Comparison of ENCODE assay signal across 27 cellular contexts in genomic region chr7:158946329-158946728, GRCh38.
"Had no signal": no experiment of that assay in that cellular context is flagged by ENCODE, and none has a peak within 500 bp of the region (broad histone marks: within the 10 kb centered on the region; RNA-seq: fewer than 3 reads in every experiment).

No MANE protein-coding gene starts in this region.

- H3K27ac Mint-ChIP-seq: naive thymus-derived CD8-positive, alpha-beta T cell; natural killer cell treated with Interleukin-12 subunit alpha and Interleukin-12 subunit beta and Interleukin-15 and Interleukin-18, amount 100 ng/mL, for 72 hours; neural progenitor cell; progenitor cell of endocrine pancreas; stimulated activated effector memory CD8-positive, alpha-beta T cell treated with anti-CD3 and anti-CD28 coated beads, Interleukin-12 subunit alpha, Interleukin-12 subunit beta, amount 100 ng/mL, for 72 hours; stimulated activated naive B cell treated with anti-CD40 and anti-IgM and Interleukin-4, amounts not matched to agents 10 μg/mL and 1 μg/mL and 100 μg/mL, for 72 hours; stimulated activated naive CD8-positive, alpha-beta T cell treated with anti-CD3 and anti-CD28 coated beads, Interleukin-15, Interleukin-2, amounts not matched to agents 100 ng/mL and 50 ng/mL, for 24 hours had no signal

- H3K9ac ChIP-seq: neural progenitor cell, parathyroid adenoma had no signal

- H3K4me2 ChIP-seq: neural progenitor cell had no signal

- H3K9me3 ChIP-seq: right lobe of liver, thyroid gland, vagina had no signal

- H2AFZ ChIP-seq: neural progenitor cell, parathyroid adenoma had no signal

- H3K4me1 Mint-ChIP-seq: neural progenitor cell; stimulated activated effector memory CD8-positive, alpha-beta T cell treated with anti-CD3 and anti-CD28 coated beads, Interleukin-12 subunit alpha, Interleukin-12 subunit beta, amount 100 ng/mL, for 72 hours had no signal

- H3K27me3 Mint-ChIP-seq: naive thymus-derived CD8-positive, alpha-beta T cell; natural killer cell treated with Interleukin-12 subunit alpha and Interleukin-12 subunit beta and Interleukin-15 and Interleukin-18, amount 100 ng/mL, for 72 hours; progenitor cell of endocrine pancreas; stimulated activated naive B cell treated with anti-CD40 and anti-IgM and Interleukin-4, amounts not matched to agents 10 μg/mL and 1 μg/mL and 100 μg/mL, for 72 hours; stimulated activated naive CD8-positive, alpha-beta T cell treated with anti-CD3 and anti-CD28 coated beads, Interleukin-15, Interleukin-2, amounts not matched to agents 100 ng/mL and 50 ng/mL, for 24 hours had no signal

- H3K27ac ChIP-seq: neural progenitor cell, ovary, parathyroid adenoma, psoas muscle, right lobe of liver, sigmoid colon, stomach, thoracic aorta, thyroid gland, tibial nerve, upper lobe of left lung, vagina had no signal

- H3K4me3 ChIP-seq: neural progenitor cell, ovary, psoas muscle, right lobe of liver, sigmoid colon, stomach, thoracic aorta, thyroid gland, tibial nerve, upper lobe of left lung, vagina had no signal

- H3K4me1 ChIP-seq: neural progenitor cell, parathyroid adenoma, psoas muscle, right lobe of liver, sigmoid colon, stomach, thyroid gland, tibial nerve, upper lobe of left lung, vagina had no signal

- ATAC-seq: naive thymus-derived CD8-positive, alpha-beta T cell; natural killer cell treated with Interleukin-12 subunit alpha and Interleukin-12 subunit beta and Interleukin-15 and Interleukin-18, amount 100 ng/mL, for 72 hours; psoas muscle; right cardiac atrium; right lobe of liver; stimulated activated effector memory CD8-positive, alpha-beta T cell treated with anti-CD3 and anti-CD28 coated beads, Interleukin-12 subunit alpha, Interleukin-12 subunit beta, amount 100 ng/mL, for 72 hours; stimulated activated naive B cell treated with anti-CD40 and anti-IgM and Interleukin-4, amounts not matched to agents 10 μg/mL and 1 μg/mL and 100 μg/mL, for 72 hours had no signal

- H3K36me3 ChIP-seq: neural progenitor cell, ovary, right lobe of liver had no signal

- H3K27me3 ChIP-seq: neural progenitor cell, ovary, right lobe of liver, sigmoid colon, stomach, thyroid gland, tibial nerve, upper lobe of left lung, vagina had no signal

- H3K4me3 Mint-ChIP-seq: naive thymus-derived CD8-positive, alpha-beta T cell; natural killer cell treated with Interleukin-12 subunit alpha and Interleukin-12 subunit beta and Interleukin-15 and Interleukin-18, amount 100 ng/mL, for 72 hours; neural progenitor cell; stimulated activated effector memory CD8-positive, alpha-beta T cell treated with anti-CD3 and anti-CD28 coated beads, Interleukin-12 subunit alpha, Interleukin-12 subunit beta, amount 100 ng/mL, for 72 hours; stimulated activated naive B cell treated with anti-CD40 and anti-IgM and Interleukin-4, amounts not matched to agents 10 μg/mL and 1 μg/mL and 100 μg/mL, for 72 hours; stimulated activated naive CD8-positive, alpha-beta T cell treated with anti-CD3 and anti-CD28 coated beads, Interleukin-15, Interleukin-2, amounts not matched to agents 100 ng/mL and 50 ng/mL, for 24 hours had no signal

- H3K79me2 ChIP-seq: parathyroid adenoma had no signal

- DNase-seq: naive thymus-derived CD8-positive, alpha-beta T cell; occipital lobe; ovary; psoas muscle; right lobe of liver; sigmoid colon; small intestine; stimulated activated CD4-positive, alpha-beta T cell treated with anti-CD3 and anti-CD28 coated beads, Interleukin-15, amount 100 ng/mL, for 24 hours; stimulated activated CD4-positive, alpha-beta T cell treated with anti-CD3 and anti-CD28 coated beads, Interleukin-2, amount 100 ng/mL, for 24 hours; stimulated activated CD4-positive, alpha-beta T cell treated with anti-CD3 and anti-CD28 coated beads, Interleukin-2, amount 100 ng/mL, for 48 hours; stimulated activated CD4-positive, alpha-beta T cell treated with anti-CD3 and anti-CD28 coated beads, Interleukin-4, amount 100 ng/mL, for 24 hours; stimulated activated naive B cell treated with anti-CD40 and anti-IgM and Interleukin-4, amounts not matched to agents 10 μg/mL and 1 μg/mL and 100 μg/mL, for 72 hours; stimulated activated naive CD4-positive, alpha-beta T cell treated with Interleukin-2 at 50 U/mL for 16 hours; stomach; thyroid gland; trophoblast cell; upper lobe of left lung had no signal
